20 cellular contexts compared by ENCODE assay signal in the genomic region with DNA sequence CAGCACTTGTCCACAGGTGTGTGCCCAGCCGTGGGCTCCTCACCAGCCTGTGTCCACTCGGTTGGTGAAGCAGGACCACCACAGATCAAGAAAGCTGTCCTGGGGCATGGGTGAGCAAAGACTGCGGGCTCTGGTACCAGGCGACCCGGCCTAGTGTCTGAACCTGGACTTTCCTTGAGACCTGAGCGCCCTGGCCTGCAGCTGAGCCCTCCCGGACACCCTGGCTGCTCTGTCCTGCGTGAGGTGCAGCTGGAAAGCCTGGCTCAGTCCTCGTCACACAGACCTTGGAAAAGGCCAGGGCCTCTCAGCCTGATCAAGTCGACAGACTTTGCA.
"Had no signal": no experiment of that assay in that cellular context is flagged by ENCODE, and none has a peak within 500 bp of the region (broad histone marks: within the 10 kb centered on the region; RNA-seq: fewer than 3 reads in every experiment).

No MANE protein-coding gene starts in this region.

- H2AFZ ChIP-seq: parathyroid adenoma had no signal

- H3K27me3 ChIP-seq: esophagus muscularis mucosa, heart right ventricle, tibial artery had no signal

- H3K4me1 ChIP-seq: parathyroid adenoma had no signal

- H3K9ac ChIP-seq: parathyroid adenoma had no signal

- H3K79me2 ChIP-seq: parathyroid adenoma had no signal

- H3K4me3 ChIP-seq: esophagus muscularis mucosa, heart right ventricle, left ventricle myocardium inferior, mucosa of descending colon, tibial artery had no signal

- H3K27ac ChIP-seq: heart right ventricle, left ventricle myocardium inferior, parathyroid adenoma, tibial artery had no signal

- DNase-seq: activated CD4-positive, alpha-beta T cell treated with anti-CD3 and anti-CD28 coated beads, Interleukin-2, amount 50 U/mL, for 1 hour; activated CD4-positive, CD25-positive, alpha-beta regulatory T cell treated with anti-CD3 and anti-CD28 coated beads, Interleukin-2, amount 50 U/mL, for 72 hours; activated CD8-positive, alpha-beta memory T cell treated with anti-CD3 and anti-CD28 coated beads, Interleukin-2, amount 50 U/mL, for 48 hours; activated effector memory CD4-positive, alpha-beta T cell treated with anti-CD3 and anti-CD28 coated beads, Interleukin-2, amount 50 U/mL, for 16 hours; activated naive CD4-positive, alpha-beta T cell treated with anti-CD3 and anti-CD28 coated beads, Interleukin-2, amount 50 U/mL, for 16 hours; activated T-cell treated with anti-CD3 and anti-CD28 coated beads, Interleukin-2, amount 50 U/mL, for 48 hours; aorta; effector CD8-positive, alpha-beta T cell; heart right ventricle; immature natural killer cell; left ventricle myocardium inferior; mucosa of descending colon; naive B cell; stimulated activated CD8-positive, alpha-beta memory T cell treated with anti-CD3 and anti-CD28 coated beads, Interleukin-4, amount 100 ng/mL, for 48 hours; stimulated activated naive CD4-positive, alpha-beta T cell; T1000 had no signal

- H3K36me3 ChIP-seq: esophagus muscularis mucosa, heart right ventricle, left ventricle myocardium inferior, tibial artery had no signal

- H3K9me3 ChIP-seq: mucosa of descending colon had no signal

- ATAC-seq: SK-N-SH treated with all-trans-retinoic acid at 6 μM for 48 hours had no signal
